Comparison of ENCODE assay signal across 28 cellular contexts in the genomic region with DNA sequence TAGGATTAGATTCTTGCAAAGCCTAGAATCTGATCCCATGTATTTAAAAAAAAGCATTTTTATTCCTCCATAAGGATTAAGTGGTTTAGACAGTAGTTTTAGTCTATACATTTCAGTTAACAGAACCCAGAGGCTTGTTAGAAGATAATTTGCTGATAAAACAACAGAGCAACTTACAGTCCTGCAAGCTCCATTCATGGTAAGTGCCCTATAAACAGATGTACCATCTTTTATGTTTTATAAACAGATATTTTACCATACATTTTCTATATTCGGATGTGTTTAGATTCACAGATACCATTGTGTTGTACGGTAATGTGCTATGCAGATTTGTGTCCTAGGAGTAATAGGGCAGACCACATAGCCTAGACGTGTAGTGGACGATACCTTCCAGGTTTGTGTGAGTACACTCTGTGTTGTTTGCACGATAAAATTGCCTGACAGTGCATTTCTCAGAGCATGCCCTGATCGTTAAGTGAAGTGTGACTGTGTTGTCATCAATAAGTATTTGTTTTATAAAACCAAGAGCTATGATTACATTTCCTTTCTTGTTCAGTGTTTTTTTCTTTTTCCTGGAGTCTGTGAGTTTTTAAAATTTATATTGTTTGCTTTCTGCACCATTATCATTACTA. TPM values are rescaled to one million over a fixed set of nuclear protein-coding genes. Genes with fewer than 3 reads are reported as not detected.
A peak's percentile ranks its signal among the peaks of the same experiment; 100 is the strongest.
DNase-seq lines count a peak whose midpoint lies in the region; ATAC-seq, FAIRE-seq and TF ChIP-seq lines count a peak whose summit lies in the region.
"Had no signal": no experiment of that assay in that cellular context is flagged by ENCODE, and none has a peak within 500 bp of the region (broad histone marks: within the 10 kb centered on the region; RNA-seq: fewer than 3 reads in every experiment).

No MANE protein-coding gene starts in this region.

- TF ChIP-seq RAD21 in SK-N-SH (IDR thresholded peaks at IDR 0.05; ENCODE audit: low read length) = no peak

- H3K9me3 ChIP-seq in SK-N-SH = no peaks in the 10 kb centered on the region
- H3K9me3 ChIP-seq: BLaER1 had no signal

- peak; percentile 95 for FAIRE-seq in islet of Langerhans (lab: Jason Lieb, UNC)
- FAIRE-seq: A204.1, GM12878 had no signal

- peak overlapping the region in 1 of 2 experiments; percentile 63; a peak in 2 of 4 replicates for H3K27ac ChIP-seq in SK-N-SH (ENCODE audit: low read depth in 2 of 2, low read length in 1 of 2)
- H3K27ac ChIP-seq: BLaER1, RWPE1, SK-N-MC had no signal

- peaks cover 0 to 8% of the 10 kb centered on the region in 2 experiments; a peak in 2 of 4 replicates for H3K4me1 ChIP-seq in SK-N-SH (ENCODE audit: control insufficient read depth in 1 of 2, insufficient read depth in 2 of 2, low read depth in 1 of 2, low read length in 1 of 2)

- H3K4me3 ChIP-seq in SK-N-SH (ENCODE audit: low read depth in 2 of 2, low read length in 1 of 2) = no peak overlapping the region
- H3K4me3 ChIP-seq: BLaER1, GM12878, SK-N-MC had no signal

- no peak overlapping the region for H3K4me2 ChIP-seq in SK-N-SH
- H3K4me2 ChIP-seq: BLaER1 had no signal

- no peaks in the 10 kb centered on the region for H3K36me3 ChIP-seq in SK-N-SH (replicated peaks in 1 of 2; ENCODE audit: control insufficient read depth in 1 of 2, insufficient read depth in 2 of 2, low read length in 1 of 2)

- no peaks in the 10 kb centered on the region for H3F3A ChIP-seq in SK-N-SH (replicated peaks; ENCODE audit: insufficient read depth)

- no peaks in the 10 kb centered on the region for H3K27me3 ChIP-seq in SK-N-SH (ENCODE audit: insufficient read depth)
- H3K27me3 ChIP-seq: BLaER1 had no signal

- DNase-seq in NCI-H748 (lab: John Stamatoyannopoulos, UW; ENCODE audit: unreplicated experiment) (peak; percentile 16), NCI-H748 treated with DMSO at 0.1 percent for 48 hours (lab: John Stamatoyannopoulos, UW) (no peak), SK-N-SH (no peak), GM19238 (ENCODE audit: insufficient read length, low spot score) (no peak)
- no peak for DNase-seq in activated effector memory CD4-positive, alpha-beta T cell treated with Interleukin-2 at 50 U/mL for 16 hours
- DNase-seq: CD4-positive, CD25-positive, alpha-beta regulatory T cell; DMS79; EL; GDM1; Kasumi-1; MV-4-11; NCI-H1105 treated with DMSO at 0.1 percent for 48 hours; NCI-H146; NCI-H2081; NCI-H2171 treated with DMSO at 0.1 percent for 48 hours; NCI-H345; NCI-H524 treated with DMSO at 0.1 percent for 48 hours; SHP77 treated with DMSO at 0.1 percent for 48 hours; T-helper 2 cell had no signal

- no peaks in the 10 kb centered on the region for H4K20me1 ChIP-seq in SK-N-SH (ENCODE audit: insufficient read depth)

- no peaks in the 10 kb centered on the region for H3K79me2 ChIP-seq in SK-N-SH (ENCODE audit: insufficient read depth)

- POLR2A ChIA-PET in SK-N-SH (lab: Yijun Ruan, JAX) = no interaction called here

- WGBS in SK-N-SH (ENCODE audit: low lambda C conversion rate) = 63% methylated on average over 6 of the region's 6 CpGs

- no peaks in the 10 kb centered on the region for H3K9me2 ChIP-seq in SK-N-SH

- no peak for TF ChIP-seq CTCF in SK-N-SH (IDR thresholded peaks at IDR 0.05)

- ATAC-seq in HG02938 (IDR thresholded peaks at IDR 0.05; ENCODE audit: unreplicated experiment) = no peak
- ATAC-seq: GM12878, HCT116, Panc1 had no signal

- H3K9ac ChIP-seq in SK-N-SH = no peak overlapping the region
- H3K9ac ChIP-seq: BLaER1 had no signal

- CTCF ChIA-PET in SK-N-SH (lab: Yijun Ruan, JAX) = interaction anchor here (1.1 kb wide), 1 partner anchor 54 kb away, joined by 3 read pairs; a partner anchor contains a TSS

- no peak overlapping the region for H2AFZ ChIP-seq in SK-N-SH (ENCODE audit: low read depth)

- TF ChIP-seq EP300 in SK-N-SH (IDR thresholded peaks at IDR 0.05; ENCODE audit: borderline replicate concordance in 1 of 2, low read depth in 1 of 2, low read length in 1 of 2) = peak in 1 of 2 experiments; percentile 69; a peak in 2 of 4 replicates

TF ChIP-seq in SK-N-SH, 30 proteins besides CTCF, POLR2A, EP300 and RAD21:
- TF ChIP-seq RFX5 (IDR thresholded peaks at IDR 0.05; ENCODE audit: low read length) (no peak), TEAD4 (IDR thresholded peaks at IDR 0.05; ENCODE audit: borderline replicate concordance, insufficient read depth) (no peak), GATA2 (CRISPR knock-in tag; IDR thresholded peaks at IDR 0.05) (peak; percentile 79), POLR2AphosphoS5 (IDR thresholded peaks at IDR 0.05; ENCODE audit: low read depth, low read length) (no peak), RCOR1 (IDR thresholded peaks at IDR 0.05; ENCODE audit: low read length) (no peak), MEF2A (IDR thresholded peaks at IDR 0.05; ENCODE audit: borderline replicate concordance, low read depth) (no peak), GABPA (IDR thresholded peaks at IDR 0.05; ENCODE audit: low read depth) (no peak), YY1 (IDR thresholded peaks at IDR 0.05; ENCODE audit: low read depth) (no peak), FOXJ3 (CRISPR knock-in tag; IDR thresholded peaks at IDR 0.05) (0 out of 2 replicates have a peak, but pooled peaks have one; percentile 47), JUND (IDR thresholded peaks at IDR 0.05) (no peak), EZH2phosphoT487 (IDR thresholded peaks at IDR 0.05; ENCODE audit: borderline replicate concordance, low read depth) (no peak)
- TF ChIP-seq, protein P1, sequence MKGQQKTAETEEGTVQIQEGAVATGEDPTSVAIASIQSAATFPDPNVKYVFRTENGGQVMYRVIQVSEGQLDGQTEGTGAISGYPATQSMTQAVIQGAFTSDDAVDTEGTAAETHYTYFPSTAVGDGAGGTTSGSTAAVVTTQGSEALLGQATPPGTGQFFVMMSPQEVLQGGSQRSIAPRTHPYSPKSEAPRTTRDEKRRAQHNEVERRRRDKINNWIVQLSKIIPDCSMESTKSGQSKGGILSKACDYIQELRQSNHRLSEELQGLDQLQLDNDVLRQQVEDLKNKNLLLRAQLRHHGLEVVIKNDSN (IDR thresholded peaks at IDR 0.05; ENCODE audit: borderline replicate concordance, low read depth) = no peak
- TF ChIP-seq, protein P2, sequence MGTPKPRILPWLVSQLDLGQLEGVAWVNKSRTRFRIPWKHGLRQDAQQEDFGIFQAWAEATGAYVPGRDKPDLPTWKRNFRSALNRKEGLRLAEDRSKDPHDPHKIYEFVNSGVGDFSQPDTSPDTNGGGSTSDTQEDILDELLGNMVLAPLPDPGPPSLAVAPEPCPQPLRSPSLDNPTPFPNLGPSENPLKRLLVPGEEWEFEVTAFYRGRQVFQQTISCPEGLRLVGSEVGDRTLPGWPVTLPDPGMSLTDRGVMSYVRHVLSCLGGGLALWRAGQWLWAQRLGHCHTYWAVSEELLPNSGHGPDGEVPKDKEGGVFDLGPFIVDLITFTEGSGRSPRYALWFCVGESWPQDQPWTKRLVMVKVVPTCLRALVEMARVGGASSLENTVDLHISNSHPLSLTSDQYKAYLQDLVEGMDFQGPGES (IDR thresholded peaks at IDR 0.05; ENCODE audit: low read depth, low read length) = no peak

RNA-seq across cellular contexts. Expression of a gene that starts 54.2 kb away (rescaled TPM):
- polyA plus RNA-seq in SK-N-SH (2012; rRNA removed) = 1.8 and 2.5 TPM in 2 replicates
- 4.0 and 4.3 TPM in 2 replicates for polyA plus RNA-seq in SK-N-SH (2012; cell fraction: cytosol; rRNA removed)
- polyA plus RNA-seq in SK-N-SH (2012; cell fraction: nucleus; rRNA removed) = 0.92 and 2.0 TPM in 2 replicates
